In the genomic region with DNA sequence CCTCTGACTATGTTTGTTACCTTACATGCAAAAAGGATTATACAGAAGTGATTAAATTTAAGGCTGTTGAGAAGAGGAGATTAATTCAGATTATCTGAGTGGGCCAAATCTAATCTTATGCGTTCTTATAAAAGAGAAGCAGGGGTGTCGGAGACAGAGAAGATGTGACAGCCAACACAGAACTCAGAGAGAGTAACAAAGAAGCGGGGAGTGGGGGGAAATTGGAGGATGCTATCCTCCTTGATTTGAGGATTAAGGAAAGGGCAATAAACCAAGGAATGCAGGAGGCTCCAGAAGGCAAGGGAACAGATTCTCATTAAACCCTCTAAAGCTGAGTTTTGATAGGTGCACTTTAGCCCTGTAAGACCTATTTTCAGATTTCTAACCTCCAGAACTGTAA, we compare ENCODE assay signal across 22 cellular contexts.
"Had no signal": no experiment of that assay in that cellular context is flagged by ENCODE, and none has a peak within 500 bp of the region (broad histone marks: within the 10 kb centered on the region; RNA-seq: fewer than 3 reads in every experiment).

No MANE protein-coding gene starts in this region.

- H3K27ac ChIP-seq: RWPE1 had no signal

- FAIRE-seq: HepG2 had no signal

- H3K27me3 ChIP-seq: MG63 had no signal

- H3K36me3 ChIP-seq: MG63 had no signal

- DNase-seq: IMR-90; Karpas-422; KG1; MG63; NCI-H1092; NCI-H1105 treated with DMSO at 0.1 percent for 48 hours; NCI-H1417 treated with DMSO at 0.1 percent for 48 hours; NCI-H146; NCI-H1694 treated with DMSO at 0.1 percent for 48 hours; NCI-H1930; NCI-H2081; NCI-H2107; NCI-H2227 treated with DMSO at 0.1 percent for 48 hours; NCI-H526; NK-92 treated with Interleukin-12 subunit alpha and Interleukin-12 subunit beta, amount 100 ng/mL, for 24 hours; PC-3; SHP77; SK-N-SH; SW 1271; T-cell had no signal

- H3K4me2 ChIP-seq: SK-N-SH had no signal

- H3K4me3 ChIP-seq: MG63 had no signal

- H3K9ac ChIP-seq: SK-N-SH had no signal
